In genomic region chr17:76119409-76120371, GRCh38 we compare ENCODE assay signal across 1 cellular context.
TF ChIP-seq lines count a peak whose summit lies in the region.

No MANE protein-coding gene starts in this region.

TF ChIP-seq in IMR-90, 13 proteins besides CTCF, POLR2A, EP300 and RAD21:
- TF ChIP-seq ELK1 (IDR thresholded peaks at IDR 0.05; ENCODE audit: borderline replicate concordance, low read depth, low read length) (no peak), MAFK (IDR thresholded peaks at IDR 0.05; ENCODE audit: low read depth, low read length) (no peak), CHD1 (IDR thresholded peaks at IDR 0.05; ENCODE audit: low read depth, low read length) (no peak), MAZ (IDR thresholded peaks at IDR 0.05; ENCODE audit: borderline replicate concordance, low read depth, low read length) (no peak)
